Comparison of ENCODE assay signal across 30 cellular contexts in the genomic region with DNA sequence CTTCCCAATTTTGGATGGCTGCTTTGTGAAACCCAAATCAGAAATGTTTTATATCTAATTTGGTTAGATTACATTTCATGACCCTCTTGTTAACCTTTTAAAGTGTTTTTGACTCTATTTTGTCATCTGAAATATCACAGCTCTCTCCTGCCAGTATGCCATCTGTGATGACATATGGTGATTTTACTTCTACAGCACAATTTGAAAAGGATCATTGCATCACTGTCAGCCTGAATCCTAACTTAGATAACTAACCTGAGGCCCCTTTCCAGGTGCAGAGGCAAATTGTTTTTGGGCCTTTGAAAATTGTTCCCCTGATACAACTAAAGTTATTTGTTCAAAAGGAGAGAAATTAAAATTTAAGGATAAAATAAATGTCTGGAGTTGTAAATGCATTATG.
"Had no signal": no experiment of that assay in that cellular context is flagged by ENCODE, and none has a peak within 500 bp of the region (broad histone marks: within the 10 kb centered on the region; RNA-seq: fewer than 3 reads in every experiment).

No MANE protein-coding gene starts in this region.

- H3K36me3 Mint-ChIP-seq: activated naive CD4-positive, alpha-beta T cell treated with anti-CD3 and anti-CD28 coated beads, Interleukin-2, amount 50 U/mL, for 24 hours; activated naive CD8-positive, alpha-beta T cell treated with anti-CD3 and anti-CD28 coated beads, Interleukin-2, amount 10 ng/mL, durations not matched to agents 7 days and 5 days had no signal

- H3K4me3 Mint-ChIP-seq: activated CD8-positive, alpha-beta T cell treated with anti-CD3 and anti-CD28 coated beads, Interleukin-2, amount 10 ng/mL, durations not matched to agents 7 days and 5 days; activated naive CD4-positive, alpha-beta T cell treated with anti-CD3 and anti-CD28 coated beads, Interleukin-2, amount 50 U/mL, for 24 hours; activated naive CD8-positive, alpha-beta T cell treated with anti-CD3 and anti-CD28 coated beads, Interleukin-2, amount 10 ng/mL, durations not matched to agents 7 days and 5 days; activated T-cell treated with anti-CD3 and anti-CD28 coated beads, Interleukin-2, amount 50 U/mL, for 24 hours had no signal

- DNase-seq: activated CD4-positive, alpha-beta T cell treated with anti-CD3 and anti-CD28 coated beads for 1 hour; activated CD4-positive, alpha-beta T cell treated with anti-CD3 and anti-CD28 coated beads for 48 hours; activated CD4-positive, alpha-beta T cell treated with anti-CD3 and anti-CD28 coated beads, Interleukin-2, amount 50 U/mL, for 4 hours; activated CD4-positive, CD25-positive, alpha-beta regulatory T cell; activated CD8-positive, alpha-beta T cell treated with anti-CD3 and anti-CD28 coated beads, Interleukin-2, amount 10 ng/mL, durations not matched to agents 7 days and 5 days; activated gamma-delta T cell; activated naive CD4-positive, alpha-beta T cell treated with Interleukin-2 at 50 U/mL for 16 hours; activated naive CD8-positive, alpha-beta T cell treated with anti-CD3 and anti-CD28 coated beads, Interleukin-2, amount 10 ng/mL, durations not matched to agents 7 days and 5 days; activated T-cell treated with anti-CD3 and anti-CD28 coated beads, Interleukin-2, amount 50 U/mL, for 24 hours; amygdala; body of pancreas; cerebellar nuclear complex; Kasumi-1; KG1; MG63; NCI-H1092; NCI-H1436 treated with DMSO at 0.1 percent for 48 hours; NCI-H187 treated with DMSO at 0.1 percent for 48 hours; NCI-H2081; NCI-H345; NCI-H526 treated with DMSO at 0.1 percent for 48 hours; NCI-H774; PC-9; SIG-M5; SW 1271; T-helper 1 cell; T-helper 2 cell; T-helper 9 cell had no signal

- H3K27me3 Mint-ChIP-seq: activated naive CD4-positive, alpha-beta T cell treated with anti-CD3 and anti-CD28 coated beads, Interleukin-2, amount 50 U/mL, for 24 hours; activated naive CD8-positive, alpha-beta T cell treated with anti-CD3 and anti-CD28 coated beads, Interleukin-2, amount 10 ng/mL, durations not matched to agents 7 days and 5 days; activated T-cell treated with anti-CD3 and anti-CD28 coated beads, Interleukin-2, amount 50 U/mL, for 24 hours had no signal

- H3K27ac Mint-ChIP-seq: activated CD8-positive, alpha-beta T cell treated with anti-CD3 and anti-CD28 coated beads, Interleukin-2, amount 10 ng/mL, durations not matched to agents 7 days and 5 days; activated naive CD4-positive, alpha-beta T cell treated with anti-CD3 and anti-CD28 coated beads, Interleukin-2, amount 50 U/mL, for 24 hours; activated naive CD8-positive, alpha-beta T cell treated with anti-CD3 and anti-CD28 coated beads, Interleukin-2, amount 10 ng/mL, durations not matched to agents 7 days and 5 days; activated T-cell treated with anti-CD3 and anti-CD28 coated beads, Interleukin-2, amount 50 U/mL, for 24 hours; activated T-helper 2 cell treated with anti-CD3 and anti-CD28 coated beads, Interferon-gamma antibody, Interleukin-2, Interleukin-4, amounts not matched to agents 10 μg/mL and 5 μg/mL and 100 μg/mL, durations not matched to agents 14 hours and 24 hours and 36 hours had no signal

- H3K4me1 Mint-ChIP-seq: activated naive CD4-positive, alpha-beta T cell treated with anti-CD3 and anti-CD28 coated beads, Interleukin-2, amount 50 U/mL, for 24 hours; activated naive CD8-positive, alpha-beta T cell treated with anti-CD3 and anti-CD28 coated beads, Interleukin-2, amount 10 ng/mL, durations not matched to agents 7 days and 5 days had no signal
